In the genomic region with DNA sequence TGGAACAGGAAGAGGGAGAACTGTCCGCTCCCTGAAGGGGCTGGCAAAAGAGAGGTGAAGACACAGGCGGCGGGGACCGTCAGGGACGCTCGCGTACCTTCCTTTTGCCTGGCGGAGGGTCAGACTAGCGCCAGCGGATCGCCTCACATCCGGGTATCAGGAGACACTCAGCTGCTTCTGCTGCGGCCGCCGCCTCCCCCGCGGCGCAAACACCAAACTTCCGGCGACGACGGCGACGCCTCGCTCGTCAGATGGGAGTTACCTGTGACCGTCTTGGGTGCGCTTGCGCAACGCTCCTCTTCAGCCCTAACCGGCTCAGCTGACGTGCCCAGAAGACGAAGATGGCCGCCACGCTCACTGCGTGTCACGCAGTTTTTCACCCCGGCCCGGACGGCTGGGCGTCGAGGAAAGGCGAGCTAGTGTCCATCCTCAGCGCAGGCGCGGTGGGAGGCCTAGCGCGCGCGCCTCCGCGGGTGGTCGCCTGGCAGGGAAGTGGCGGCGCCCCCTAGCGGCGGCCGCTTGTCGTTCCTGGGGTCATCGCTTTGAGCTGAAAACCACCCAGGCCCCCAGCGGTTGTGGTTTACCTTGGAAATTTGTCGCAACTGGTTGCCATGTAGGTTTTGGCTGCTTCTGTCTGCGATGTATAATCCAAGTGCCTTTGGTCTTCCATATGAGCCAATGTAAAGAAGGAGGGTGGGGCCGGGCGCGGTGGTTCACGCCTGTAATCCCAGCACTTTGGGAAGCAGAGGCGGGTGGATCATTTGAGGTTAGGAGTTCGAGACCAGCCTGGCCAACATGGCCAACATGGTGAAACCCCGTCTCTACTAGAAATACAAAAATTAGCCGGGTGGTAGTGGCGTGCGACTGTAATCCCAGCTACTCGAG, we compare ENCODE assay signal across 8 cellular contexts. TPM values are rescaled to one million over a fixed set of nuclear protein-coding genes. Genes with fewer than 3 reads are reported as not detected.
A peak's percentile ranks its signal among the peaks of the same experiment; 100 is the strongest.
DNase-seq lines count a peak whose midpoint lies in the region; ATAC-seq and TF ChIP-seq lines count a peak whose summit lies in the region.

A gene with protein sequence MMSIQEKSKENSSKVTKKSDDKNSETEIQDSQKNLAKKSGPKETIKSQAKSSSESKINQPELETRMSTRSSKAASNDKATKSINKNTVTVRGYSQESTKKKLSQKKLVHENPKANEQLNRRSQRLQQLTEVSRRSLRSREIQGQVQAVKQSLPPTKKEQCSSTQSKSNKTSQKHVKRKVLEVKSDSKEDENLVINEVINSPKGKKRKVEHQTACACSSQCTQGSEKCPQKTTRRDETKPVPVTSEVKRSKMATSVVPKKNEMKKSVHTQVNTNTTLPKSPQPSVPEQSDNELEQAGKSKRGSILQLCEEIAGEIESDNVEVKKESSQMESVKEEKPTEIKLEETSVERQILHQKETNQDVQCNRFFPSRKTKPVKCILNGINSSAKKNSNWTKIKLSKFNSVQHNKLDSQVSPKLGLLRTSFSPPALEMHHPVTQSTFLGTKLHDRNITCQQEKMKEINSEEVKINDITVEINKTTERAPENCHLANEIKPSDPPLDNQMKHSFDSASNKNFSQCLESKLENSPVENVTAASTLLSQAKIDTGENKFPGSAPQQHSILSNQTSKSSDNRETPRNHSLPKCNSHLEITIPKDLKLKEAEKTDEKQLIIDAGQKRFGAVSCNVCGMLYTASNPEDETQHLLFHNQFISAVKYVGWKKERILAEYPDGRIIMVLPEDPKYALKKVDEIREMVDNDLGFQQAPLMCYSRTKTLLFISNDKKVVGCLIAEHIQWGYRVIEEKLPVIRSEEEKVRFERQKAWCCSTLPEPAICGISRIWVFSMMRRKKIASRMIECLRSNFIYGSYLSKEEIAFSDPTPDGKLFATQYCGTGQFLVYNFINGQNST (minus strand): TSS at position 179 of the 885 bp plus-strand sequence. CDS start 25,861 bp downstream, outside the sequence.

- ATAC-seq in GM18498 (IDR thresholded peaks at IDR 0.05; ENCODE audit: unreplicated experiment) (peak; percentile 89), HG02938 (IDR thresholded peaks at IDR 0.05; ENCODE audit: unreplicated experiment) (peak; percentile 88), T-helper 17 cell (peak; percentile 89)

- intact Hi-C loops in uterus (cut with DNase I; ENCODE audit: low total_unique reads) = no loop called here

- H3K4me3 Mint-ChIP-seq in T-helper 17 cell = peak within 1 kb of the TSS; percentile 98

- no peaks in the 10 kb centered on the region for H3K36me3 ChIP-seq in right atrium auricular region
- H3K36me3 ChIP-seq in uterus = no peaks in the 10 kb centered on the region

- H3K4me1 Mint-ChIP-seq in T-helper 17 cell = peaks cover 32% of the 10 kb centered on the region

- H3K4me1 ChIP-seq in right atrium auricular region = peaks cover 0 to 18% of the 10 kb centered on the region in 2 donors
- peaks cover 0 to 9% of the 10 kb centered on the region in 2 donors for H3K4me1 ChIP-seq in uterus

- H3K9me3 ChIP-seq in T-helper 17 cell (ENCODE audit: control insufficient read depth, low read length, poor library complexity, severe bottlenecking) (no peaks in the 10 kb centered on the region), right atrium auricular region (no peaks in the 10 kb centered on the region), uterus (no peaks in the 10 kb centered on the region)

- H3K27ac Mint-ChIP-seq in T-helper 17 cell = peak within 1 kb of the TSS; percentile 99

- no peaks in the 10 kb centered on the region for H3K27me3 Mint-ChIP-seq in T-helper 17 cell

- TF ChIP-seq CTCF in right atrium auricular region (IDR thresholded peaks at IDR 0.05) (peak; percentile 97), uterus (IDR thresholded peaks at IDR 0.05) (peak; percentile 93 to 100 (median 98))

- H3K27me3 ChIP-seq in right atrium auricular region (no peaks in the 10 kb centered on the region), uterus (no peaks in the 10 kb centered on the region)

- peak within 1 kb of the TSS; percentile 70 to 98 for H3K4me3 ChIP-seq in right atrium auricular region
- H3K4me3 ChIP-seq in uterus = peak within 1 kb of the TSS; percentile 57 to 86

- DNase-seq in NCI-H1694 treated with DMSO at 0.1 percent for 48 hours (lab: John Stamatoyannopoulos, UW) (peak; percentile 91), T-helper 17 cell (peak; percentile 88 to 91 (median 88)), right atrium auricular region (ENCODE audit: low spot score) (peak; percentile 95), pulmonary artery endothelial cell (ENCODE audit: low read depth, low spot score) (peak; percentile 89), uterus (peak; percentile 94 to 95)

- TF ChIP-seq POLR2A in uterus (IDR thresholded peaks at IDR 0.05) = peak; percentile 82 to 89

- H3K36me3 Mint-ChIP-seq in T-helper 17 cell (ENCODE audit: low read depth) = peaks cover 6% of the 10 kb centered on the region

- peak within 1 kb of the TSS; percentile 71 for H3K27ac ChIP-seq in angular gyrus (ENCODE audit: low read depth, low read length)
- peak within 1 kb of the TSS; percentile 95 to 99 for H3K27ac ChIP-seq in right atrium auricular region
- peak within 1 kb of the TSS; percentile 89 to 90 for H3K27ac ChIP-seq in uterus

RNA-seq across cellular contexts. Expression of the gene that starts here (rescaled TPM):
- total RNA-seq in T-helper 17 cell = 10 to 100 TPM; 32.5 to 37.7 TPM
- 10 to 100 TPM in 1 of 2 donors, 1 to 10 TPM in 1; 8.8 to 13.6 TPM for total RNA-seq in right atrium auricular region
- 10.9 and 13.2 TPM in 2 replicates for total RNA-seq in pulmonary artery endothelial cell
- total RNA-seq in uterus = 10 to 100 TPM; 13.3 to 35.7 (median 22.9) TPM

Comparison
In these comparisons a context has a peak if more than half of its experiments do, and no peak if none do; other contexts are left out.
1. Peak in every context shown above with its lines: DNase-seq, ATAC-seq, H3K4me3 ChIP-seq and H3K27ac ChIP-seq.